23 cellular contexts compared by ENCODE assay signal in the genomic region with DNA sequence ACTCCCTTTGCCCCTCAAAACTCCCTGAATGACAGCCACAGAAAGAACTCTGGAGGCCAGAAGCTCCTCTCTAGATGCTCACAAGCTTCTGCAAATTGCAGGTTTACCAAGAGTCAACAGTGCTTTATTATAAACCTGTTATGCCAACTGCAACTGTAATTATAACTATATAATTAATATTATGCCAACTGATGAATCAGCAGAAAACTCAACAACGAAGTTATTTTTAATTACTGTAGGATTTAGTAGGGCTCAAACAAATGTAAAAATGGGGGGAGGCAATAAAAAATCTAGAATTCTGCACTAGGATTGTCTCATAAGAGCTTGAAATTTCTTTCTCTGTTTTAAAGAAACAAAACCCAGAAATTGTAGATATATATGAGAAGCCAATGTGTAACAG. TPM values are rescaled to one million over a fixed set of nuclear protein-coding genes. Genes with fewer than 3 reads are reported as not detected.
DNase-seq lines count a peak whose midpoint lies in the region; ATAC-seq, FAIRE-seq and TF ChIP-seq lines count a peak whose summit lies in the region.
"Had no signal": no experiment of that assay in that cellular context is flagged by ENCODE, and none has a peak within 500 bp of the region (broad histone marks: within the 10 kb centered on the region; RNA-seq: fewer than 3 reads in every experiment).

No MANE protein-coding gene starts in this region.

- TF ChIP-seq POLR2A in A549 (IDR thresholded peaks at IDR 0.05; ENCODE audit: low read length) (no peak), K562 (conservative IDR thresholded peaks at IDR 0.05) (no peak)

- H3K4me1 ChIP-seq in A549 (no peaks in the 10 kb centered on the region), K562 (replicated peaks in 1 of 2; ENCODE audit: control insufficient read depth in 2 of 2, insufficient read depth in 2 of 2, low read length in 2 of 2) (no peaks in the 10 kb centered on the region; a peak in 1 of 5 replicates)
- H3K4me1 ChIP-seq: BLaER1 treated with 17β-estradiol and CSF1 and Interleukin-3, amounts not matched to agents 10 nM and 100 nM; Caco-2 had no signal

- H3K27ac ChIP-seq in A549 (no peak overlapping the region), K562 (ENCODE audit: extremely low read depth, low read depth, low read length) (no peak overlapping the region)
- H3K27ac ChIP-seq: 22Rv1; BLaER1 treated with 17β-estradiol and CSF1 and Interleukin-3, amounts not matched to agents 10 nM and 100 nM had no signal

- DNase-seq in NCI-H1417 (lab: John Stamatoyannopoulos, UW) (peak in 2 of 3 experiments; percentile 33 to 79), NCI-H1417 treated with DMSO at 0.1 percent for 48 hours (lab: John Stamatoyannopoulos, UW) (no peak), A549 (ENCODE audit: low read depth in 1 of 2, low spot score in 1 of 2) (no peak), NCI-H1105 (lab: John Stamatoyannopoulos, UW) (peak; percentile 13), K562 (ENCODE audit: extremely low read depth in 1 of 4, low spot score in 3 of 4) (no peak), T-cell (no peak), NCI-H345 (lab: John Stamatoyannopoulos, UW) (no peak)
- DNase-seq: ACHN; AML-193; BE2C; Caco-2; CD4-positive, alpha-beta T cell; DMS153; DND-41; H7; HCEC 1CT had no signal

- no peak overlapping the region for H2AFZ ChIP-seq in K562 (ENCODE audit: low read depth, low read length)

- H3K4me3 ChIP-seq in A549, result no peak overlapping the region
- no peak overlapping the region for H3K4me3 ChIP-seq in K562
- H3K4me3 ChIP-seq: BLaER1 treated with 17β-estradiol and CSF1 and Interleukin-3, amounts not matched to agents 10 nM and 100 nM had no signal

- H3K36me3 ChIP-seq in K562 (ENCODE audit: control insufficient read depth, insufficient read depth, low read length), result peaks cover 90% of the 10 kb centered on the region

- H3K4me1 Mint-ChIP-seq in activated T-helper 17 cell treated with anti-CD3 and anti-CD28 coated beads, Interleukin-2, amount 50 U/mL, for 72 hours, result no peaks in the 10 kb centered on the region
- H3K4me1 Mint-ChIP-seq in T-cell, result no peaks in the 10 kb centered on the region
- H3K4me1 Mint-ChIP-seq: CD14-positive monocyte had no signal

- no peaks in the 10 kb centered on the region for H3K9me1 ChIP-seq in K562 (ENCODE audit: control insufficient read depth, insufficient read depth, low read length)

- TF ChIP-seq CTCF in A549 (IDR thresholded peaks at IDR 0.05) (no peak), K562 (IDR thresholded peaks at IDR 0.05 in 2 of 3, conservative IDR thresholded peaks at IDR 0.05 in 1 of 3; ENCODE audit: insufficient read depth in 2 of 3, low read depth in 1 of 3, low read length in 3 of 3) (no peak)

- peaks cover 100% of the 10 kb centered on the region for H3K36me3 Mint-ChIP-seq in activated T-helper 17 cell treated with anti-CD3 and anti-CD28 coated beads, Interleukin-2, amount 50 U/mL, for 72 hours (ENCODE audit: low read depth)
- H3K36me3 Mint-ChIP-seq in T-cell, result peaks cover 80% of the 10 kb centered on the region

- H3K27ac Mint-ChIP-seq in activated T-helper 17 cell treated with anti-CD3 and anti-CD28 coated beads, Interleukin-2, amount 50 U/mL, for 72 hours, result no peak overlapping the region
- H3K27ac Mint-ChIP-seq in T-cell, result no peak overlapping the region
- H3K27ac Mint-ChIP-seq: CD14-positive monocyte; CD4-positive, alpha-beta T cell had no signal

- ATAC-seq in A549, result no peak
- no peak for ATAC-seq in K562
- ATAC-seq in activated T-helper 17 cell treated with anti-CD3 and anti-CD28 coated beads, Interleukin-2, amount 50 U/mL, for 72 hours (replicated peaks), result no peak
- ATAC-seq in T-cell (replicated peaks in 1 of 4), result no peak

- no peaks in the 10 kb centered on the region for H3K79me2 ChIP-seq in K562 (ENCODE audit: control insufficient read depth, insufficient read depth, low read length)

- H3K4me3 Mint-ChIP-seq in activated T-helper 17 cell treated with anti-CD3 and anti-CD28 coated beads, Interleukin-2, amount 50 U/mL, for 72 hours, result no peak overlapping the region
- H3K4me3 Mint-ChIP-seq in T-cell, result no peak overlapping the region
- H3K4me3 Mint-ChIP-seq: CD14-positive monocyte; CD4-positive, alpha-beta T cell had no signal

- no peaks in the 10 kb centered on the region for H3K9me3 ChIP-seq in A549
- no peaks in the 10 kb centered on the region for H3K9me3 ChIP-seq in K562 (replicated peaks; ENCODE audit: control insufficient read depth, insufficient read depth, low read depth, low read length)
- H3K9me3 ChIP-seq: BE2C; BLaER1 treated with 17β-estradiol and CSF1 and Interleukin-3, amounts not matched to agents 10 nM and 100 nM; Caco-2 had no signal

- POLR2A ChIA-PET in A549 (lab: Yijun Ruan, JAX), result interaction anchor here (1.4 kb wide), 1 partner anchor 10 kb away, joined by 4 read pairs; no protein-coding TSS in a partner anchor
- POLR2A ChIA-PET in K562 (lab: Yijun Ruan, JAX), result no interaction called here
- POLR2A ChIA-PET in T-cell (lab: Charles Lee), result no interaction called here

- H3K9me3 Mint-ChIP-seq in activated T-helper 17 cell treated with anti-CD3 and anti-CD28 coated beads, Interleukin-2, amount 50 U/mL, for 72 hours, result no peaks in the 10 kb centered on the region
- H3K9me3 Mint-ChIP-seq in T-cell, result no peaks in the 10 kb centered on the region
- H3K9me3 Mint-ChIP-seq: CD14-positive monocyte; CD4-positive, alpha-beta T cell had no signal

- no peak for FAIRE-seq in A549 (lab: Jason Lieb, UNC)
- FAIRE-seq in K562 (lab: Jason Lieb, UNC), result no peak
- FAIRE-seq: A204.1, GM12892, H1 had no signal

- no TSS peak for BruUV-seq in K562 (replicated peaks; lab: Mats Ljungman, UMichigan)

- H3K4me2 ChIP-seq in A549 (no peak overlapping the region), K562 (ENCODE audit: insufficient read depth, low read length) (no peak overlapping the region)
- H3K4me2 ChIP-seq: BLaER1 treated with 17β-estradiol and CSF1 and Interleukin-3, amounts not matched to agents 10 nM and 100 nM had no signal

- CTCF ChIA-PET in A549 (lab: Yijun Ruan, JAX), result interaction anchor here (0.6 kb wide), 1 partner anchor 38 kb away, joined by 3 read pairs; no protein-coding TSS in a partner anchor
- CTCF ChIA-PET in K562 (lab: Yijun Ruan, JAX; ENCODE audit: low intra/inter-chr PET ratio), result no interaction called here
- CTCF ChIA-PET in T-cell (lab: Charles Lee), result no interaction called here

- TF ChIP-seq EP300 in A549 (IDR thresholded peaks at IDR 0.05), result no peak
- TF ChIP-seq EP300 in K562 (IDR thresholded peaks at IDR 0.05; ENCODE audit: low read length), result no peak

- WGBS in A549 (ENCODE audit: missing lambda C conversion rate), result 92% methylated on average over 1 of the region's 1 CpG
- 92% methylated on average over 1 of the region's 1 CpG for WGBS in K562 (ENCODE audit: insufficient coverage, low coverage, missing lambda C conversion rate)

- in situ Hi-C loops in K562 (cut with MboI), result no loop called here

- intact Hi-C loops in K562 (cut with micrococcal nuclease), result no loop called here

- H4K20me1 ChIP-seq in K562 (replicated peaks; ENCODE audit: control insufficient read depth, insufficient read depth, low read length), result no peaks in the 10 kb centered on the region
- H4K20me1 ChIP-seq: BLaER1 treated with 17β-estradiol and CSF1 and Interleukin-3, amounts not matched to agents 10 nM and 100 nM had no signal

- H3K27me3 ChIP-seq in K562 (ENCODE audit: control insufficient read depth in 2 of 2, insufficient read depth in 2 of 2, low read length in 2 of 2), result no peaks in the 10 kb centered on the region
- H3K27me3 ChIP-seq: BE2C; BLaER1 treated with 17β-estradiol and CSF1 and Interleukin-3, amounts not matched to agents 10 nM and 100 nM had no signal

- TF ChIP-seq RAD21 in A549 (conservative IDR thresholded peaks at IDR 0.05 in 1 of 2, IDR thresholded peaks at IDR 0.05 in 1 of 2) (no peak), K562 (CRISPR knock-in tag; conservative IDR thresholded peaks at IDR 0.05 in 1 of 2, IDR thresholded peaks at IDR 0.05 in 1 of 2) (no peak)

- no peaks in the 10 kb centered on the region for H3K27me3 Mint-ChIP-seq in activated T-helper 17 cell treated with anti-CD3 and anti-CD28 coated beads, Interleukin-2, amount 50 U/mL, for 72 hours
- no peaks in the 10 kb centered on the region for H3K27me3 Mint-ChIP-seq in T-cell
- H3K27me3 Mint-ChIP-seq: CD4-positive, alpha-beta T cell had no signal

- H3K9ac ChIP-seq in K562 (ENCODE audit: insufficient read depth in 1 of 2, low read depth in 2 of 2, low read length in 2 of 2), result no peak overlapping the region
- H3K9ac ChIP-seq: BLaER1 treated with 17β-estradiol and CSF1 and Interleukin-3, amounts not matched to agents 10 nM and 100 nM had no signal

TF ChIP-seq in A549, 52 proteins besides CTCF, POLR2A, EP300 and RAD21 (continues in another document):
- peak; percentile 54 for TF ChIP-seq MAFK (IDR thresholded peaks at IDR 0.05; ENCODE audit: partially characterized antibody)

RNA-seq across cellular contexts. Expression of a gene that starts 37.0 kb away (rescaled TPM):
- polyA plus RNA-seq in A549 (2011; rRNA removed), result not detected in 2 replicates
- polyA plus RNA-seq in A549 (2012; cell fraction: cytosol; rRNA removed), result not detected in 2 replicates
- polyA plus RNA-seq in A549 (2012; cell fraction: nucleus; rRNA removed), result 0.05 TPM in 1 of 2 replicates, not detected in the other
- not detected in 3 replicates for polyA plus RNA-seq in A549 (2017; fragmentation: RNase III; extraction: RNeasy Plus Mini Kit Qiagen cat#74134 plus additional on column Dnase treatment)
- polyA minus RNA-seq in A549 (2011; rRNA and poly(A)+ RNA removed), result not detected in 2 replicates
- not detected in 2 replicates for total RNA-seq in K562 (2011; cell fraction: chromatin; rRNA removed; ENCODE audit: low replicate concordance)
- total RNA-seq in K562 (2011; cell fraction: nucleolus; rRNA removed), result not detected in 2 replicates
- not detected in 2 replicates for total RNA-seq in K562 (2011; cell fraction: nucleoplasm; rRNA removed)
- total RNA-seq in K562 (2014; rRNA removed), result not detected in 2 replicates
- not detected in 2 replicates for total RNA-seq in K562 (2014; rRNA removed; fragmentation: Illumina TruSeq; extraction: Trizol)
- total RNA-seq in K562 (2015; rRNA removed; fragmentation: Illumina TruSeq; extraction: Trizol), result not detected in 2 replicates
- not detected in 2 replicates for total RNA-seq in K562 (2021)
- not detected in 2 replicates for polyA plus RNA-seq in K562 (2011; rRNA removed)
- not detected in 2 replicates for polyA plus RNA-seq in K562 (2011; cell fraction: cytosol; rRNA removed)
- not detected in 2 replicates for polyA plus RNA-seq in K562 (2011; cell fraction: nucleus; rRNA removed)
- polyA plus RNA-seq in K562 (2012), result not detected in 2 replicates
- not detected in 2 replicates for polyA plus RNA-seq in K562 (2014; fragmentation: Illumina TruSeq; extraction: Trizol)
- not detected for polyA plus RNA-seq in K562 (2014; fragmentation: Nextera tagmentation; extraction: Ambion mirVana)
- not detected in 2 replicates for polyA plus RNA-seq in K562 (2014; rRNA removed)
- polyA minus RNA-seq in K562 (2011; rRNA and poly(A)+ RNA removed), result not detected in 2 replicates
- polyA minus RNA-seq in K562 (2011; cell fraction: cytosol; rRNA and poly(A)+ RNA removed), result not detected in 2 replicates
- polyA minus RNA-seq in K562 (2011; cell fraction: nucleus; rRNA and poly(A)+ RNA removed), result not detected in 2 replicates
- total RNA-seq in activated T-helper 17 cell treated with anti-CD3 and anti-CD28 coated beads, Interleukin-2, amount 50 U/mL, for 72 hours, result not detected
- not detected for total RNA-seq in T-cell
- total RNA-seq: Caco-2; CD4-positive, alpha-beta T cell; H1; H7 had no signal
- polyA plus RNA-seq: CD14-positive monocyte, H1 had no signal

Comparison
In these comparisons a context has a peak if more than half of its experiments do, and no peak if none do; other contexts are left out.
1. DNase-seq: peak in NCI-H1417 (2 of 3) and NCI-H1105 (single experiment); none in NCI-H1417 treated with DMSO at 0.1 percent for 48 hours (single experiment), A549 (0 of 2), K562 (0 of 4), T-cell (0 of 34) and NCI-H345 (single experiment).